26 cellular contexts compared by ENCODE assay signal in the genomic region with DNA sequence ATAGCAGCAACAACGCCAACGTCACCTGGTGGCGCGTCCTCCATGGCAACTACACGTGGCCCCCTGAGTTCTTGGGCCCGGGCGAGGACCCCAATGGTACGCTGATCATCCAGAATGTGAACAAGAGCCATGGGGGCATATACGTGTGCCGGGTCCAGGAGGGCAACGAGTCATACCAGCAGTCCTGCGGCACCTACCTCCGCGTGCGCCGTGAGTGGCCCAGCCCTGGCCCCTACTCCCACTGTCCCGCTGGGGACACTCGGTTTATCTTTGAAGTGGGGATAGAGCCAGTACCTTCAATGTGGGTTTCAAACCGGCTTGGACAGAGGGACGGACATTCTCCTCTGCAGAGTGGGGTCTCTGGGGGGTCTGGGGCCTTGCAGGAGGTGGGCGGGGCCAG. TPM values are rescaled to one million over a fixed set of nuclear protein-coding genes. Genes with fewer than 3 reads are reported as not detected.
DNase-seq lines count a peak whose midpoint lies in the region; ATAC-seq and TF ChIP-seq lines count a peak whose summit lies in the region.
"Had no signal": no experiment of that assay in that cellular context is flagged by ENCODE, and none has a peak within 500 bp of the region (broad histone marks: within the 10 kb centered on the region; RNA-seq: fewer than 3 reads in every experiment).

No MANE protein-coding gene starts in this region.

- intact Hi-C loops in A673 (cut with micrococcal nuclease; ENCODE audit: unreplicated experiment): no loop called here

- H3K36me3 Mint-ChIP-seq in T-cell: peaks cover 10% of the 10 kb centered on the region
- H3K36me3 Mint-ChIP-seq in memory B cell: peaks cover 43% of the 10 kb centered on the region
- H3K36me3 Mint-ChIP-seq: WTC11 had no signal

- H3K4me3 Mint-ChIP-seq in T-cell (peak overlapping the region in 2 of 3 donors; percentile 3 to 66), memory B cell (peak overlapping the region; percentile 100)
- H3K4me3 Mint-ChIP-seq: WTC11 had no signal

- POLR2A ChIA-PET in A673 (lab: Charles Lee; ENCODE audit: low non-redundant PET): no interaction called here
- POLR2A ChIA-PET in T-cell (lab: Charles Lee): no interaction called here

- H3K79me2 ChIP-seq in DOHH2 (ENCODE audit: control insufficient read depth, low read length): peaks cover 44% of the 10 kb centered on the region

- no peaks in the 10 kb centered on the region for H4K20me1 ChIP-seq in DOHH2 (ENCODE audit: control insufficient read depth, insufficient read depth, low read depth, low read length)

- H3K4me2 ChIP-seq in DOHH2 (ENCODE audit: low read length): peak overlapping the region; percentile 93

- BruUV-seq in A673 (replicated peaks; lab: Mats Ljungman, UMichigan): no TSS peak

- 75 to 84% methylated on average over 4 to 21 of the region's 21 CpGs for WGBS in tibial nerve, 2 donors

- peaks cover 65% of the 10 kb centered on the region for H3K4me1 ChIP-seq in A673 (ENCODE audit: insufficient read depth, low read length, poor library complexity, severe bottlenecking)
- peaks cover 74% of the 10 kb centered on the region for H3K4me1 ChIP-seq in DOHH2 (ENCODE audit: control insufficient read depth, low read length)
- H3K4me1 ChIP-seq in tibial nerve: peaks cover 0 to 9% (median 2%) of the 10 kb centered on the region in 4 donors
- H3K4me1 ChIP-seq: psoas muscle, uterus had no signal

- no peak for TF ChIP-seq POLR2A in tibial nerve (IDR thresholded peaks at IDR 0.05)

- peaks cover 68% of the 10 kb centered on the region for H3F3A ChIP-seq in DOHH2 (ENCODE audit: control insufficient read depth, insufficient read depth)

- H3K4me3 ChIP-seq in A673 (ENCODE audit: low read depth, low read length, poor library complexity, severe bottlenecking) (no peak overlapping the region), DOHH2 (ENCODE audit: low read length) (peak overlapping the region; percentile 91), tibial nerve (no peak overlapping the region)
- H3K4me3 ChIP-seq: cardiac muscle cell, dorsolateral prefrontal cortex, gastroesophageal sphincter, psoas muscle, uterus had no signal

- CTCF ChIA-PET in A673 (lab: Charles Lee): no interaction called here
- CTCF ChIA-PET in T-cell (lab: Charles Lee): no interaction called here

- H3K9me3 Mint-ChIP-seq in T-cell: no peaks in the 10 kb centered on the region
- no peaks in the 10 kb centered on the region for H3K9me3 Mint-ChIP-seq in memory B cell
- H3K9me3 Mint-ChIP-seq: WTC11 had no signal

- H3K27me3 ChIP-seq in A673 (replicated peaks; ENCODE audit: insufficient read depth, low read depth, low read length, poor library complexity) (no peaks in the 10 kb centered on the region), DOHH2 (ENCODE audit: control insufficient read depth, low read length) (no peaks in the 10 kb centered on the region; the same call in 1 of the 2 replicates), tibial nerve (no peaks in the 10 kb centered on the region)
- H3K27me3 ChIP-seq: cardiac muscle cell, dorsolateral prefrontal cortex, gastroesophageal sphincter, uterus had no signal

- H3K27ac ChIP-seq in A673 (ENCODE audit: low read depth, low read length, poor library complexity, severe bottlenecking) (peak overlapping the region; percentile 90), DOHH2 (ENCODE audit: low read depth, low read length) (peak overlapping the region; percentile 99), tibial nerve (no peak overlapping the region)
- H3K27ac ChIP-seq: cardiac muscle cell, dorsolateral prefrontal cortex, gastroesophageal sphincter, psoas muscle, uterus had no signal

- H3K9me3 ChIP-seq in A673 (ENCODE audit: low read depth, low read length, poor library complexity, severe bottlenecking) (no peaks in the 10 kb centered on the region), DOHH2 (ENCODE audit: control insufficient read depth, insufficient read depth, low read length) (no peaks in the 10 kb centered on the region), tibial nerve (no peaks in the 10 kb centered on the region)
- H3K9me3 ChIP-seq: gastroesophageal sphincter, psoas muscle, uterus had no signal

- ATAC-seq in T-cell (replicated peaks in 1 of 4) (no peak), memory B cell (ENCODE audit: low read depth) (no peak)
- ATAC-seq: gastroesophageal sphincter, left colon, psoas muscle, WTC11 had no signal

- DNase-seq in A673 (ENCODE audit: low spot score): no peak
- DNase-seq in T-cell: no peak
- DNase-seq in memory B cell (ENCODE audit: low spot score in 2 of 2): no peak
- DNase-seq in NCI-H774 (lab: John Stamatoyannopoulos, UW): no peak
- no peak for DNase-seq in activated effector memory CD4-positive, alpha-beta T cell treated with anti-CD3 and anti-CD28 coated beads, Interleukin-2, amount 50 U/mL, for 16 hours
- DNase-seq in SHP77 treated with DMSO at 0.1 percent for 48 hours (lab: John Stamatoyannopoulos, UW): no peak
- no peak for DNase-seq in tibial nerve (ENCODE audit: low spot score in 2 of 2)
- DNase-seq: amniotic stem cell, dorsolateral prefrontal cortex, erythroblast, left colon, NCI-H146, NCI-H2171, NCI-H69, OCI-M1, psoas muscle, SHP77, T-helper 2 cell, uterus had no signal

- TF ChIP-seq CTCF in A673 (conservative IDR thresholded peaks at IDR 0.05; ENCODE audit: low read depth, low read length) (no peak), DOHH2 (IDR thresholded peaks at IDR 0.05; ENCODE audit: low read depth, low read length, poor library complexity, severe bottlenecking) (no peak), tibial nerve (IDR thresholded peaks at IDR 0.05) (no peak)

- TF ChIP-seq EP300 in tibial nerve (IDR thresholded peaks at IDR 0.05): no peak

- H3K36me3 ChIP-seq in A673 (ENCODE audit: insufficient read depth, low read length, poor library complexity, severe bottlenecking) (no peaks in the 10 kb centered on the region), DOHH2 (ENCODE audit: control insufficient read depth, low read length) (peaks cover 63% of the 10 kb centered on the region), tibial nerve (no peaks in the 10 kb centered on the region)
- H3K36me3 ChIP-seq: cardiac muscle cell, gastroesophageal sphincter, uterus had no signal

- H3K27me3 Mint-ChIP-seq in T-cell (no peaks in the 10 kb centered on the region), memory B cell (no peaks in the 10 kb centered on the region)

- H3K9me2 ChIP-seq in DOHH2 (replicated peaks; ENCODE audit: control insufficient read depth, low read length): no peaks in the 10 kb centered on the region

- H3K27ac Mint-ChIP-seq in T-cell (peak overlapping the region; percentile 98 to 100), memory B cell (peak overlapping the region; percentile 99)
- H3K27ac Mint-ChIP-seq: WTC11 had no signal

- peaks cover 65 to 74% (median 71%) of the 10 kb centered on the region in 3 donors for H3K4me1 Mint-ChIP-seq in T-cell
- peaks cover 35% of the 10 kb centered on the region for H3K4me1 Mint-ChIP-seq in memory B cell

RNA-seq across cellular contexts. Expression of a gene that starts 2.0 kb away (rescaled TPM):
- total RNA-seq in A673 (2021) (14.4 and 17.8 TPM in 2 replicates), T-cell (10 to 100 TPM; 15.9 to 51.1 (median 19.0) TPM), tibial nerve (not detected)
- total RNA-seq: cardiac muscle cell, H4 had no signal

RNA-seq across cellular contexts. Expression of a gene that starts 3.9 kb away (rescaled TPM):
- 159 and 164 TPM in 2 replicates for total RNA-seq in A673 (2021)
- total RNA-seq in T-cell: 1,000 to 10,000 TPM; 1,130 to 1,360 (median 1,288) TPM
- total RNA-seq in tibial nerve: 100 to 1,000 TPM in 3 of 4 donors, 10 to 100 TPM in 1; 68.4 to 225 (median 121) TPM

RNA-seq across cellular contexts. Expression of a gene that starts 19.0 kb away (rescaled TPM):
- total RNA-seq in A673 (2021) (2,479 and 2,559 TPM in 2 replicates), T-cell (1,000 to 10,000 TPM; 3,043 to 4,286 (median 3,822) TPM), tibial nerve (1,000 to 10,000 TPM in 2 of 4 donors, 100 to 1,000 TPM in 2; 835 to 1,204 (median 1,038) TPM)

RNA-seq across cellular contexts. Expression of a gene that starts 34.2 kb away (rescaled TPM):
- total RNA-seq in A673 (2021) (not detected in 2 replicates), T-cell (not detected), tibial nerve (not detected)
- total RNA-seq: cardiac muscle cell, dorsolateral prefrontal cortex, gastroesophageal sphincter, H4, left colon, M059J, psoas muscle, skeletal muscle tissue, WTC11 had no signal

RNA-seq across cellular contexts. Expression of a gene that starts 34.6 kb away (rescaled TPM):
- total RNA-seq in A673 (2021) (not detected in 2 replicates), T-cell (not detected), tibial nerve (not detected)
- total RNA-seq: cardiac muscle cell, dorsolateral prefrontal cortex, gastroesophageal sphincter, left colon, M059J, psoas muscle, skeletal muscle tissue, uterus, WTC11 had no signal

Comparison
In these comparisons a context has a peak if more than half of its experiments do, and no peak if none do; other contexts are left out.
1. H3K27ac ChIP-seq: peak in A673 (single experiment) and DOHH2 (single experiment); none in tibial nerve (0 of 4).
2. RNA of a gene that starts 2.0 kb away (total RNA-seq): 15.9 to 51.1 TPM in T-cell and 14.4 to 17.8 TPM in A673; not detected in tibial nerve; every median in the first group is over 10 times any median in the second.